Comparison of ENCODE assay signal across 8 cellular contexts in the genomic region with DNA sequence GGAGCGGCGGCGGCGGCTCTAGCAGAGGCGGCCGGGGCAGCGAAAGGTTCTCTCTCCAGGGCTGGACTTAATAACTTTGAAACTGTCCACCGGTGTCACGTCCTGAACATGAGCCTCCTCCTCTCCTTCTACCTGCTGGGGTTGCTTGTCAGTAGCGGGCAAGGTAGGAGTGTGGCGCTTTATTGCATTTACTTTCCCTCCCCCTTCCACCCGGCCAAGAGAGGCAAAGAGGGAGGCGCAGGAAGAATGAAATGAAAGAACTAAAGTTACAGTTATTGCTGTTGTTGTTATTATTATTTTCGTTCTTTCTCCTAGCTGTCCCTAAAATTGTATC. TPM values are rescaled to one million over a fixed set of nuclear protein-coding genes. Genes with fewer than 3 reads are reported as not detected.
DNase-seq lines count a peak whose midpoint lies in the region; ATAC-seq and TF ChIP-seq lines count a peak whose summit lies in the region.

No MANE protein-coding gene starts in this region.

- intact Hi-C loops in ovary (cut with DNase I) = no loop called here

- WGBS in ovary, 3 donors = 1 to 2% (median 1%) methylated on average over 14 of the region's 14 CpGs

- peaks cover 5% of the 10 kb centered on the region for H3K4me1 ChIP-seq in ovary (ENCODE audit: insufficient read depth)

- no peaks in the 10 kb centered on the region for H3K36me3 ChIP-seq in ovary

- no peak for DNase-seq in Jurkat, Clone E6-1 (ENCODE audit: low read depth, low spot score)
- DNase-seq in epithelial cell of proximal tubule (ENCODE audit: low read depth) (no peak), ovary (no peak), NK-92 (lab: John Stamatoyannopoulos, UW; ENCODE audit: unreplicated experiment) (no peak), globus pallidus (ENCODE audit: low spot score) (no peak)

- H3K9me3 ChIP-seq in ovary = no peaks in the 10 kb centered on the region

- TF ChIP-seq CTCF in epithelial cell of proximal tubule (conservative IDR thresholded peaks at IDR 0.05; ENCODE audit: low read depth, low read length) = no peak
- no peak for TF ChIP-seq CTCF in ovary (IDR thresholded peaks at IDR 0.05)

- TF ChIP-seq POLR2A in ovary (IDR thresholded peaks at IDR 0.05) = no peak

- H3K27me3 ChIP-seq in ovary = no peaks in the 10 kb centered on the region

- ATAC-seq in GM18511 (IDR thresholded peaks at IDR 0.05; ENCODE audit: unreplicated experiment) (peak; percentile 42), GM21526 (IDR thresholded peaks at IDR 0.05; ENCODE audit: low FRiP score, unreplicated experiment) (no peak), GM18502 (IDR thresholded peaks at IDR 0.05; ENCODE audit: poor library complexity, unreplicated experiment) (no peak)

- H3K27ac ChIP-seq in ovary = no peak overlapping the region

- peak overlapping the region; percentile 48 for H3K4me3 ChIP-seq in Jurkat, Clone E6-1 (ENCODE audit: low read length)
- H3K4me3 ChIP-seq in epithelial cell of proximal tubule (ENCODE audit: low read depth, low read length) (peak overlapping the region; percentile 51), ovary (peak overlapping the region; percentile 51)

- TF ChIP-seq EP300 in ovary (IDR thresholded peaks at IDR 0.05) = no peak

RNA-seq across cellular contexts. Expression of gene NCAM2, which starts 0.2 kb away (rescaled TPM):
- polyA plus RNA-seq in Jurkat, Clone E6-1 (2012; ENCODE audit: insufficient read depth, insufficient read length) = not detected
- total RNA-seq in epithelial cell of proximal tubule (0.07 TPM in 1 of 2 replicates, not detected in the other), ovary (1 to 10 TPM in 4 of 7 donors, under 1 TPM in 3; 0.42 to 2.4 (median 1.2) TPM)
- polyA plus RNA-seq in ovary = 1 to 10 TPM in 1 of 2 donors, under 1 TPM in 1; 0.35 to 6.8 TPM
